19 cellular contexts compared by ENCODE assay signal in genomic region chr22:41350087-41350486, GRCh38. TPM values are rescaled to one million over a fixed set of nuclear protein-coding genes. Genes with fewer than 3 reads are reported as not detected.
DNase-seq lines count a peak whose midpoint lies in the region; ATAC-seq and TF ChIP-seq lines count a peak whose summit lies in the region.
"Had no signal": no experiment of that assay in that cellular context is flagged by ENCODE, and none has a peak within 500 bp of the region (broad histone marks: within the 10 kb centered on the region; RNA-seq: fewer than 3 reads in every experiment).

No MANE protein-coding gene starts in this region.

- no peak for ATAC-seq in activated naive CD4-positive, alpha-beta T cell treated with anti-CD3 and anti-CD28 coated beads, Interleukin-2, amount 50 U/mL, for 72 hours
- ATAC-seq in stimulated activated effector memory CD8-positive, alpha-beta T cell treated with anti-CD3 and anti-CD28 coated beads, Interleukin-12 subunit alpha, Interleukin-12 subunit beta, amount 100 ng/mL, for 72 hours, result no peak
- no peak for ATAC-seq in GM18519 (IDR thresholded peaks at IDR 0.05; ENCODE audit: low FRiP score, unreplicated experiment)
- no peak for ATAC-seq in HG03139 (IDR thresholded peaks at IDR 0.05; ENCODE audit: unreplicated experiment)
- ATAC-seq in WTC11, result no peak
- ATAC-seq: gastroesophageal sphincter, GM12878, HCT116, psoas muscle had no signal

- no peak overlapping the region for H3K4me3 Mint-ChIP-seq in stimulated activated effector memory CD8-positive, alpha-beta T cell treated with anti-CD3 and anti-CD28 coated beads, Interleukin-12 subunit alpha, Interleukin-12 subunit beta, amount 100 ng/mL, for 72 hours
- no peak overlapping the region for H3K4me3 Mint-ChIP-seq in WTC11
- H3K4me3 Mint-ChIP-seq: mesothelial cell of epicardium, neural progenitor cell had no signal

- no peaks in the 10 kb centered on the region for H3K9me3 ChIP-seq in adipocyte (ENCODE audit: control insufficient read depth, low read length)
- H3K9me3 ChIP-seq: gastroesophageal sphincter, psoas muscle, SK-N-SH, testis had no signal

- DNase-seq in activated naive CD4-positive, alpha-beta T cell treated with anti-CD3 and anti-CD28 coated beads, Interleukin-2, amount 50 U/mL, for 72 hours (ENCODE audit: low spot score in 2 of 2), result no peak
- no peak for DNase-seq in activated naive CD4-positive, alpha-beta T cell treated with anti-CD3 and anti-CD28 coated beads, Interleukin-2, amount 50 U/mL, for 16 hours
- DNase-seq in adipocyte (ENCODE audit: low read depth), result peak; percentile 12
- peak; percentile 43 for DNase-seq in fibroblast of the aortic adventitia (ENCODE audit: low read depth)
- DNase-seq in stimulated activated effector memory CD8-positive, alpha-beta T cell treated with anti-CD3 and anti-CD28 coated beads, Interleukin-12 subunit alpha, Interleukin-12 subunit beta, amount 100 ng/mL, for 72 hours (ENCODE audit: low spot score in 2 of 2), result no peak
- DNase-seq in WTC11 (ENCODE audit: low spot score), result no peak
- DNase-seq: activated naive CD4-positive, alpha-beta T cell treated with Interleukin-2 at 50 U/mL for 16 hours; KG1; NCI-H187 treated with DMSO at 0.1 percent for 48 hours; psoas muscle; SK-N-SH; testis had no signal

- peak overlapping the region; percentile 78 for H3K9ac ChIP-seq in adipocyte (ENCODE audit: low read length)
- H3K9ac ChIP-seq: neural progenitor cell, SK-N-SH had no signal

- H3K36me3 ChIP-seq in adipocyte (ENCODE audit: control insufficient read depth, insufficient read depth, low read length, severe bottlenecking), result peaks cover 82% of the 10 kb centered on the region
- H3K36me3 ChIP-seq: neural progenitor cell had no signal

- no peaks in the 10 kb centered on the region for H3K27me3 ChIP-seq in adipocyte (replicated peaks; ENCODE audit: control insufficient read depth, insufficient read depth, low read length)
- H3K27me3 ChIP-seq: gastroesophageal sphincter, neural progenitor cell, testis had no signal

- POLR2A ChIA-PET in WTC11 (lab: Charles Lee), result no interaction called here

- no peaks in the 10 kb centered on the region for H3K36me3 Mint-ChIP-seq in activated naive CD4-positive, alpha-beta T cell treated with anti-CD3 and anti-CD28 coated beads, Interleukin-2, amount 50 U/mL, for 72 hours
- peaks cover 85% of the 10 kb centered on the region for H3K36me3 Mint-ChIP-seq in stimulated activated effector memory CD8-positive, alpha-beta T cell treated with anti-CD3 and anti-CD28 coated beads, Interleukin-12 subunit alpha, Interleukin-12 subunit beta, amount 100 ng/mL, for 72 hours
- H3K36me3 Mint-ChIP-seq in WTC11, result peaks cover 40% of the 10 kb centered on the region

- H3K4me1 Mint-ChIP-seq in stimulated activated effector memory CD8-positive, alpha-beta T cell treated with anti-CD3 and anti-CD28 coated beads, Interleukin-12 subunit alpha, Interleukin-12 subunit beta, amount 100 ng/mL, for 72 hours, result no peaks in the 10 kb centered on the region
- no peaks in the 10 kb centered on the region for H3K4me1 Mint-ChIP-seq in WTC11
- H3K4me1 Mint-ChIP-seq: mesothelial cell of epicardium, neural progenitor cell had no signal

- no peaks in the 10 kb centered on the region for H3K9me3 Mint-ChIP-seq in activated naive CD4-positive, alpha-beta T cell treated with anti-CD3 and anti-CD28 coated beads, Interleukin-2, amount 50 U/mL, for 72 hours
- H3K9me3 Mint-ChIP-seq in stimulated activated effector memory CD8-positive, alpha-beta T cell treated with anti-CD3 and anti-CD28 coated beads, Interleukin-12 subunit alpha, Interleukin-12 subunit beta, amount 100 ng/mL, for 72 hours, result no peaks in the 10 kb centered on the region
- H3K9me3 Mint-ChIP-seq in WTC11, result no peaks in the 10 kb centered on the region
- H3K9me3 Mint-ChIP-seq: mesothelial cell of epicardium, neural progenitor cell had no signal

- TF ChIP-seq CTCF in fibroblast of the aortic adventitia (IDR thresholded peaks at IDR 0.05; ENCODE audit: insufficient read depth, low read length), result no peak
- no peak for TF ChIP-seq CTCF in WTC11 (IDR thresholded peaks at IDR 0.05)

- H3K4me1 ChIP-seq in adipocyte (ENCODE audit: control insufficient read depth, insufficient read depth, low read length), result peaks cover 31% of the 10 kb centered on the region
- H3K4me1 ChIP-seq: neural progenitor cell, psoas muscle, testis had no signal

- no peaks in the 10 kb centered on the region for H3K27me3 Mint-ChIP-seq in WTC11 (ENCODE audit: low read depth)

- H3K4me3 ChIP-seq in adipocyte (ENCODE audit: low read length), result no peak overlapping the region
- H3K4me3 ChIP-seq in fibroblast of the aortic adventitia (ENCODE audit: low read depth, low read length), result no peak overlapping the region
- H3K4me3 ChIP-seq: gastroesophageal sphincter, GM12878, neural progenitor cell, psoas muscle, testis had no signal

- CTCF ChIA-PET in WTC11 (lab: Charles Lee), result interaction anchor here (1.1 kb wide), 1 partner anchor 104 kb away, joined by 3 read pairs; no protein-coding TSS in a partner anchor

- peak overlapping the region; percentile 8 to 23 for H3K27ac Mint-ChIP-seq in activated naive CD4-positive, alpha-beta T cell treated with anti-CD3 and anti-CD28 coated beads, Interleukin-2, amount 50 U/mL, for 72 hours
- H3K27ac Mint-ChIP-seq in stimulated activated effector memory CD8-positive, alpha-beta T cell treated with anti-CD3 and anti-CD28 coated beads, Interleukin-12 subunit alpha, Interleukin-12 subunit beta, amount 100 ng/mL, for 72 hours, result peak overlapping the region; percentile 11
- no peak overlapping the region for H3K27ac Mint-ChIP-seq in WTC11
- H3K27ac Mint-ChIP-seq: mesothelial cell of epicardium, neural progenitor cell had no signal

TF ChIP-seq in WTC11, 78 proteins besides CTCF, POLR2A, EP300 and RAD21 (continues in another document):
- no peak for TF ChIP-seq AR (CRISPR knock-in tag; IDR thresholded peaks at IDR 0.05)
- no peak for TF ChIP-seq MYBL2 (CRISPR knock-in tag; IDR thresholded peaks at IDR 0.05)
- no peak for TF ChIP-seq ATF6 (CRISPR knock-in tag; IDR thresholded peaks at IDR 0.05)
- no peak for TF ChIP-seq GABPB1 (CRISPR knock-in tag; IDR thresholded peaks at IDR 0.05)
- TF ChIP-seq MLX (CRISPR knock-in tag; IDR thresholded peaks at IDR 0.05), result no peak
- TF ChIP-seq HMGA2 (CRISPR knock-in tag; IDR thresholded peaks at IDR 0.05), result no peak
- no peak for TF ChIP-seq TCF7 (CRISPR knock-in tag; IDR thresholded peaks at IDR 0.05; ENCODE audit: low read depth)

RNA-seq across cellular contexts. Expression of gene TEF, which starts 31.7 kb away (rescaled TPM):
- total RNA-seq in activated naive CD4-positive, alpha-beta T cell treated with anti-CD3 and anti-CD28 coated beads, Interleukin-2, amount 50 U/mL, for 72 hours, result 10 to 100 TPM in 1 of 2 donors, 1 to 10 TPM in 1; 1.9 to 15.8 TPM
- total RNA-seq in fibroblast of the aortic adventitia (ENCODE audit: low replicate concordance) (14.8 and 17.4 TPM in 2 replicates), WTC11 (2021) (9.8 to 12.0 TPM (median 10.2 TPM) in 3 replicates)

RNA-seq across cellular contexts. Expression of gene ZC3H7B, which starts 48.8 kb away (rescaled TPM):
- total RNA-seq in activated naive CD4-positive, alpha-beta T cell treated with anti-CD3 and anti-CD28 coated beads, Interleukin-2, amount 50 U/mL, for 72 hours, result 10 to 100 TPM; 19.4 to 48.7 TPM
- total RNA-seq in fibroblast of the aortic adventitia (ENCODE audit: low replicate concordance), result 33.3 and 45.9 TPM in 2 replicates
- total RNA-seq in WTC11 (2021), result 61.6 to 64.7 TPM (median 64.7 TPM) in 3 replicates

Comparison
In these comparisons a context has a peak if more than half of its experiments do, and no peak if none do; other contexts are left out.
1. DNase-seq: peak in adipocyte (single experiment) and fibroblast of the aortic adventitia (single experiment); none in activated naive CD4-positive, alpha-beta T cell treated with anti-CD3 and anti-CD28 coated beads, Interleukin-2, amount 50 U/mL, for 72 hours (0 of 2), activated naive CD4-positive, alpha-beta T cell treated with anti-CD3 and anti-CD28 coated beads, Interleukin-2, amount 50 U/mL, for 16 hours (single experiment), stimulated activated effector memory CD8-positive, alpha-beta T cell treated with anti-CD3 and anti-CD28 coated beads, Interleukin-12 subunit alpha, Interleukin-12 subunit beta, amount 100 ng/mL, for 72 hours (0 of 2) and WTC11 (single experiment).